ENCODE assay signal across 1 cellular context in genomic region chr10:79140083-79140793, GRCh38.
TF ChIP-seq lines count a peak whose summit lies in the region.

No MANE protein-coding gene starts in this region.

TF ChIP-seq in HEK293, 187 proteins besides CTCF, POLR2A, EP300 and RAD21 (continued from another document):
- TF ChIP-seq TSHZ1 (tag by site-specific recombination; IDR thresholded peaks at IDR 0.05; ENCODE audit: borderline replicate concordance): no peak
- TF ChIP-seq ZNF707 (tag by site-specific recombination; IDR thresholded peaks at IDR 0.05): no peak
- TF ChIP-seq ZNF449 (tag by site-specific recombination; IDR thresholded peaks at IDR 0.05): no peak
- TF ChIP-seq ZNF23 (tag by site-specific recombination; IDR thresholded peaks at IDR 0.05; ENCODE audit: borderline replicate concordance): no peak
